Comparison of ENCODE assay signal across 14 cellular contexts in genomic region chr2:235008584-235009044, GRCh38. TPM values are rescaled to one million over a fixed set of nuclear protein-coding genes. Genes with fewer than 3 reads are reported as not detected.
DNase-seq lines count a peak whose midpoint lies in the region; ATAC-seq and TF ChIP-seq lines count a peak whose summit lies in the region.
"Had no signal": no experiment of that assay in that cellular context is flagged by ENCODE, and none has a peak within 500 bp of the region (broad histone marks: within the 10 kb centered on the region; RNA-seq: fewer than 3 reads in every experiment).

No MANE protein-coding gene starts in this region.

- intact Hi-C loops in lower lobe of right lung (cut with DNase I) (no loop called here), upper lobe of right lung (cut with DNase I) (no loop called here)

- H3K9me3 Mint-ChIP-seq in immature natural killer cell: no peaks in the 10 kb centered on the region
- H3K9me3 Mint-ChIP-seq: activated CD4-positive, alpha-beta memory T cell treated with anti-CD3 and anti-CD28 coated beads, Interleukin-2, amount 10 ng/mL, durations not matched to agents 7 days and 5 days; stimulated activated naive B cell treated with anti-CD40 and anti-IgM and Interleukin-4, amounts not matched to agents 10 μg/mL and 1 μg/mL and 100 μg/mL, for 72 hours; T-cell had no signal

- ATAC-seq in lower lobe of right lung: peak; percentile 68 to 84
- peak; percentile 69 for ATAC-seq in upper lobe of right lung
- ATAC-seq: T-cell had no signal

- H3K4me1 ChIP-seq in lower lobe of right lung: peaks cover 35% of the 10 kb centered on the region
- peaks cover 16% of the 10 kb centered on the region for H3K4me1 ChIP-seq in upper lobe of right lung
- peaks cover 0 to 73% of the 10 kb centered on the region in 2 donors for H3K4me1 ChIP-seq in right atrium auricular region

- H3K9me3 ChIP-seq in lower lobe of right lung (no peaks in the 10 kb centered on the region), upper lobe of right lung (no peaks in the 10 kb centered on the region), right atrium auricular region (no peaks in the 10 kb centered on the region)

- no peaks in the 10 kb centered on the region for H3K27me3 ChIP-seq in lower lobe of right lung (ENCODE audit: low read depth)
- no peaks in the 10 kb centered on the region for H3K27me3 ChIP-seq in upper lobe of right lung
- no peaks in the 10 kb centered on the region for H3K27me3 ChIP-seq in right atrium auricular region

- H3K4me3 ChIP-seq in lower lobe of right lung (no peak overlapping the region), upper lobe of right lung (no peak overlapping the region), right atrium auricular region (no peak overlapping the region)

- peak; percentile 42 for DNase-seq in NCI-H82 (lab: John Stamatoyannopoulos, UW)
- DNase-seq in NCI-H82 treated with DMSO at 0.1 percent for 48 hours (lab: John Stamatoyannopoulos, UW; ENCODE audit: unreplicated experiment): no peak
- no peak for DNase-seq in lower lobe of right lung
- no peak for DNase-seq in upper lobe of right lung
- DNase-seq in immature natural killer cell: no peak
- no peak for DNase-seq in right atrium auricular region (ENCODE audit: low spot score)
- DNase-seq in cerebellar nuclear complex (lab: John Stamatoyannopoulos, UW): no peak
- DNase-seq: activated CD4-positive, alpha-beta memory T cell treated with anti-CD3 and anti-CD28 coated beads, Interleukin-2, amount 10 ng/mL, durations not matched to agents 7 days and 5 days; GDM1; hippocampal formation; stimulated activated naive B cell treated with anti-CD40 and anti-IgM and Interleukin-4, amounts not matched to agents 10 μg/mL and 1 μg/mL and 100 μg/mL, for 72 hours; T-cell had no signal

- no peak overlapping the region for H3K4me3 Mint-ChIP-seq in immature natural killer cell
- H3K4me3 Mint-ChIP-seq: activated CD4-positive, alpha-beta memory T cell treated with anti-CD3 and anti-CD28 coated beads, Interleukin-2, amount 10 ng/mL, durations not matched to agents 7 days and 5 days; activated naive CD8-positive, alpha-beta T cell; stimulated activated naive B cell treated with anti-CD40 and anti-IgM and Interleukin-4, amounts not matched to agents 10 μg/mL and 1 μg/mL and 100 μg/mL, for 72 hours; T-cell had no signal

- no peak overlapping the region for H3K27ac Mint-ChIP-seq in immature natural killer cell
- H3K27ac Mint-ChIP-seq: activated CD4-positive, alpha-beta memory T cell treated with anti-CD3 and anti-CD28 coated beads, Interleukin-2, amount 10 ng/mL, durations not matched to agents 7 days and 5 days; activated naive CD8-positive, alpha-beta T cell; stimulated activated naive B cell treated with anti-CD40 and anti-IgM and Interleukin-4, amounts not matched to agents 10 μg/mL and 1 μg/mL and 100 μg/mL, for 72 hours; T-cell had no signal

- H3K36me3 Mint-ChIP-seq in immature natural killer cell: no peaks in the 10 kb centered on the region
- H3K36me3 Mint-ChIP-seq: activated naive CD8-positive, alpha-beta T cell; T-cell had no signal

- H3K27me3 Mint-ChIP-seq in immature natural killer cell (ENCODE audit: low read depth in 3 of 3): peaks cover 1 to 7% (median 4%) of the 10 kb centered on the region in 3 donors
- H3K27me3 Mint-ChIP-seq: activated CD4-positive, alpha-beta memory T cell treated with anti-CD3 and anti-CD28 coated beads, Interleukin-2, amount 10 ng/mL, durations not matched to agents 7 days and 5 days; activated naive CD8-positive, alpha-beta T cell; stimulated activated naive B cell treated with anti-CD40 and anti-IgM and Interleukin-4, amounts not matched to agents 10 μg/mL and 1 μg/mL and 100 μg/mL, for 72 hours had no signal

- no peaks in the 10 kb centered on the region for H3K36me3 ChIP-seq in lower lobe of right lung
- no peaks in the 10 kb centered on the region for H3K36me3 ChIP-seq in upper lobe of right lung
- H3K36me3 ChIP-seq in right atrium auricular region: no peaks in the 10 kb centered on the region

- no peaks in the 10 kb centered on the region for H3K4me1 Mint-ChIP-seq in immature natural killer cell
- H3K4me1 Mint-ChIP-seq: activated CD4-positive, alpha-beta memory T cell treated with anti-CD3 and anti-CD28 coated beads, Interleukin-2, amount 10 ng/mL, durations not matched to agents 7 days and 5 days; T-cell had no signal

- TF ChIP-seq CTCF in VCaP (conservative IDR thresholded peaks at IDR 0.05) (no peak), lower lobe of right lung (IDR thresholded peaks at IDR 0.05) (no peak), upper lobe of right lung (IDR thresholded peaks at IDR 0.05) (no peak), right atrium auricular region (IDR thresholded peaks at IDR 0.05) (no peak)

- peak overlapping the region; percentile 89 for H3K27ac ChIP-seq in VCaP
- H3K27ac ChIP-seq in lower lobe of right lung: no peak overlapping the region
- H3K27ac ChIP-seq in upper lobe of right lung: no peak overlapping the region
- no peak overlapping the region for H3K27ac ChIP-seq in right atrium auricular region

RNA-seq across cellular contexts. Expression of gene SH3BP4, which starts 56.8 kb away (rescaled TPM):
- 36.8 TPM for total RNA-seq in lower lobe of right lung
- total RNA-seq in upper lobe of right lung: 29.6 TPM
- 1 to 10 TPM in 2 of 3 donors, under 1 TPM in 1; 0.83 to 3.5 (median 2.3) TPM for polyA plus RNA-seq in immature natural killer cell
- total RNA-seq in right atrium auricular region: 10 to 100 TPM; 27.2 to 34.5 TPM
